21 cellular contexts compared by ENCODE assay signal in the genomic region with DNA sequence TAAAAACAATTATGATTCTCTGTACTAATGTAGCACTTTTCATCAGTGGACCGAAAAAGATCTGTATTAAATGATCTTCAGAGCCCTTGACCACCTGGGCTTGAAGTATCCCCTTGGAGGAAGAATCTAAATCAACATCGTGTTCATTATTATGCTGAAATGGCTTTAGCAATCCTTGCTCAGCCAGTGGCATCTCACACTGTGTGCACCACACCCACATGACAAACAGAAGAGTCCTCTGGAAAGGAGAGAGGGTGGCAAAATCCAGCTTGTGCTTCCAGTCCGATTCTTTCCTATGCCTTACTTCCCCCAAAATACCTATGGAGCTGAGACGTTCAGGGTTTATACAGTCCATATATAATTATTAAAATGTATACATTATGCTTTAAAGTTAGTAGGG.
DNase-seq lines count a peak whose midpoint lies in the region; ATAC-seq and TF ChIP-seq lines count a peak whose summit lies in the region.
"Had no signal": no experiment of that assay in that cellular context is flagged by ENCODE, and none has a peak within 500 bp of the region (broad histone marks: within the 10 kb centered on the region; RNA-seq: fewer than 3 reads in every experiment).

No MANE protein-coding gene starts in this region.

- H3K4me1 ChIP-seq in left ventricle myocardium inferior (no peaks in the 10 kb centered on the region), mucosa of descending colon (ENCODE audit: low read depth) (no peaks in the 10 kb centered on the region), tibial nerve (peaks cover 0 to 16% (median 0%) of the 10 kb centered on the region in 4 donors)
- H3K4me1 ChIP-seq in CD8-positive, alpha-beta memory T cell (ENCODE audit: insufficient read depth, low read length) = no peaks in the 10 kb centered on the region
- H3K4me1 ChIP-seq: uterus had no signal

- peaks cover 7% of the 10 kb centered on the region for H3K27me3 ChIP-seq in left ventricle myocardium inferior (ENCODE audit: low read depth)
- H3K27me3 ChIP-seq in CD8-positive, alpha-beta memory T cell (ENCODE audit: insufficient read depth, low read length, poor library complexity, severe bottlenecking) = no peaks in the 10 kb centered on the region
- H3K27me3 ChIP-seq in tibial nerve = no peaks in the 10 kb centered on the region
- H3K27me3 ChIP-seq: uterus had no signal

- peaks cover 3 to 11% of the 10 kb centered on the region in 2 donors for H3K27me3 Mint-ChIP-seq in CD8-positive, alpha-beta memory T cell
- H3K27me3 Mint-ChIP-seq: activated CD8-positive, alpha-beta memory T cell treated with anti-CD3 and anti-CD28 coated beads, Interleukin-2, amount 10 ng/mL, durations not matched to agents 7 days and 5 days; CD4-positive, alpha-beta memory T cell had no signal

- TF ChIP-seq EP300 in tibial nerve (IDR thresholded peaks at IDR 0.05) = no peak

- POLR2A ChIA-PET in HEK293T (lab: Yijun Ruan, JAX) = no interaction called here
- POLR2A ChIA-PET in CD8-positive, alpha-beta memory T cell (lab: Charles Lee) = no interaction called here

- TF ChIP-seq CTCF in left ventricle myocardium inferior (IDR thresholded peaks at IDR 0.05; ENCODE audit: borderline replicate concordance) (no peak), mucosa of descending colon (IDR thresholded peaks at IDR 0.05) (no peak), tibial nerve (IDR thresholded peaks at IDR 0.05) (no peak)

- no peak overlapping the region for H3K4me3 Mint-ChIP-seq in CD8-positive, alpha-beta memory T cell
- H3K4me3 Mint-ChIP-seq: activated CD8-positive, alpha-beta memory T cell treated with anti-CD3 and anti-CD28 coated beads, Interleukin-2, amount 10 ng/mL, durations not matched to agents 7 days and 5 days; brain; natural killer cell treated with Interleukin-12 subunit alpha and Interleukin-12 subunit beta and Interleukin-15 and Interleukin-18, amount 100 ng/mL, for 72 hours had no signal

- H3K9me3 ChIP-seq in left ventricle myocardium inferior (replicated peaks) (no peaks in the 10 kb centered on the region), mucosa of descending colon (no peaks in the 10 kb centered on the region), tibial nerve (peaks cover 0 to 5% (median 0%) of the 10 kb centered on the region in 4 donors)
- no peaks in the 10 kb centered on the region for H3K9me3 ChIP-seq in CD8-positive, alpha-beta memory T cell (ENCODE audit: low read length)
- H3K9me3 ChIP-seq: uterus had no signal

- no peak overlapping the region for H3K27ac Mint-ChIP-seq in CD8-positive, alpha-beta memory T cell
- H3K27ac Mint-ChIP-seq: activated CD8-positive, alpha-beta memory T cell treated with anti-CD3 and anti-CD28 coated beads, Interleukin-2, amount 10 ng/mL, durations not matched to agents 7 days and 5 days; activated T-helper 2 cell treated with anti-CD3 and anti-CD28 coated beads, Interferon-gamma antibody, Interleukin-2, Interleukin-4, amounts not matched to agents 10 μg/mL and 5 μg/mL and 100 μg/mL, durations not matched to agents 14 hours and 24 hours and 36 hours; CD4-positive, alpha-beta memory T cell had no signal

- H3K4me1 Mint-ChIP-seq in CD8-positive, alpha-beta memory T cell = no peaks in the 10 kb centered on the region
- H3K4me1 Mint-ChIP-seq: activated CD8-positive, alpha-beta memory T cell treated with anti-CD3 and anti-CD28 coated beads, Interleukin-2, amount 10 ng/mL, durations not matched to agents 7 days and 5 days; CD4-positive, alpha-beta memory T cell had no signal

- H3K4me3 ChIP-seq in left ventricle myocardium inferior = no peak overlapping the region
- H3K4me3 ChIP-seq in mucosa of descending colon = no peak overlapping the region
- H3K4me3 ChIP-seq in CD8-positive, alpha-beta memory T cell (ENCODE audit: low read length) = no peak overlapping the region
- no peak overlapping the region for H3K4me3 ChIP-seq in tibial nerve
- H3K4me3 ChIP-seq: K562, uterus had no signal

- H3K9me3 Mint-ChIP-seq in CD8-positive, alpha-beta memory T cell = no peaks in the 10 kb centered on the region
- H3K9me3 Mint-ChIP-seq: natural killer cell treated with Interleukin-12 subunit alpha and Interleukin-12 subunit beta and Interleukin-15 and Interleukin-18, amount 100 ng/mL, for 72 hours had no signal

- CTCF ChIA-PET in HEK293T (lab: Yijun Ruan, JAX) = no interaction called here
- CTCF ChIA-PET in CD8-positive, alpha-beta memory T cell (lab: Charles Lee) = no interaction called here

- DNase-seq in left ventricle myocardium inferior = no peak
- DNase-seq in left ventricle myocardium superior = no peak
- DNase-seq in NCI-H748 treated with DMSO at 0.1 percent for 48 hours (lab: John Stamatoyannopoulos, UW) = peak; percentile 90
- peak in 1 of 3 donors; percentile 14 for DNase-seq in mucosa of descending colon
- DNase-seq in HEK293T (ENCODE audit: extremely low spot score) = no peak
- DNase-seq in CD8-positive, alpha-beta memory T cell = no peak
- DNase-seq in tibial nerve (ENCODE audit: low spot score in 2 of 2) = no peak
- DNase-seq in cortex of kidney (lab: John Stamatoyannopoulos, UW) = no peak
- DNase-seq: activated CD4-positive, alpha-beta T cell treated with anti-CD3 and anti-CD28 coated beads for 4 hours; activated CD8-positive, alpha-beta memory T cell treated with anti-CD3 and anti-CD28 coated beads, Interleukin-2, amount 10 ng/mL, durations not matched to agents 7 days and 5 days; CD4-positive, alpha-beta memory T cell; hypothalamus; MV-4-11; NCI-H446 treated with DMSO at 0.1 percent for 48 hours; stimulated activated CD4-positive, alpha-beta T cell treated with anti-CD3 and anti-CD28 coated beads, Interleukin-12 subunit alpha, Interleukin-12 subunit beta, amount 100 ng/mL, for 4 hours; substantia nigra; uterus had no signal

- 79 to 80% methylated on average over 4 of the region's 4 CpGs for WGBS in tibial nerve, 2 donors

- H3K36me3 ChIP-seq in left ventricle myocardium inferior (no peaks in the 10 kb centered on the region), mucosa of descending colon (ENCODE audit: low read depth) (no peaks in the 10 kb centered on the region), tibial nerve (no peaks in the 10 kb centered on the region)
- no peaks in the 10 kb centered on the region for H3K36me3 ChIP-seq in CD8-positive, alpha-beta memory T cell (ENCODE audit: insufficient read depth, low read length)
- H3K36me3 ChIP-seq: uterus had no signal

- H3K27ac ChIP-seq in left ventricle myocardium inferior (replicated peaks) (peak overlapping the region; percentile 72), tibial nerve (peak overlapping the region in 1 of 4 donors; percentile 73)
- no peak overlapping the region for H3K27ac ChIP-seq in CD8-positive, alpha-beta memory T cell (ENCODE audit: low read depth, low read length)
- H3K27ac ChIP-seq: uterus had no signal

- ATAC-seq in left ventricle myocardium superior = no peak
- peak; percentile 51 for ATAC-seq in mucosa of descending colon
- ATAC-seq: activated CD8-positive, alpha-beta memory T cell treated with anti-CD3 and anti-CD28 coated beads, Interleukin-2, amount 10 ng/mL, durations not matched to agents 7 days and 5 days; natural killer cell treated with Interleukin-12 subunit alpha and Interleukin-12 subunit beta and Interleukin-15 and Interleukin-18, amount 100 ng/mL, for 72 hours had no signal

- peaks cover 0 to 4% (median 0%) of the 10 kb centered on the region in 3 donors for H3K36me3 Mint-ChIP-seq in CD8-positive, alpha-beta memory T cell
- H3K36me3 Mint-ChIP-seq: activated CD8-positive, alpha-beta memory T cell treated with anti-CD3 and anti-CD28 coated beads, Interleukin-2, amount 10 ng/mL, durations not matched to agents 7 days and 5 days; brain; CD4-positive, alpha-beta memory T cell; natural killer cell treated with Interleukin-12 subunit alpha and Interleukin-12 subunit beta and Interleukin-15 and Interleukin-18, amount 100 ng/mL, for 72 hours had no signal

- TF ChIP-seq POLR2A in tibial nerve (IDR thresholded peaks at IDR 0.05) = no peak

- intact Hi-C loops in left ventricle myocardium inferior (cut with micrococcal nuclease) = no loop called here
- intact Hi-C loops in left ventricle myocardium superior (cut with micrococcal nuclease) = no loop called here
- intact Hi-C loops in mucosa of descending colon (cut with DNase I, micrococcal nuclease) = no loop called here

TF ChIP-seq in HEK293T, 16 proteins besides CTCF, POLR2A, EP300 and RAD21:
- TF ChIP-seq ARNT (IDR thresholded peaks at IDR 0.05) = no peak
- TF ChIP-seq ELF4 (IDR thresholded peaks at IDR 0.05) = no peak
- TF ChIP-seq CTBP1 (IDR thresholded peaks at IDR 0.05; ENCODE audit: borderline replicate concordance) = no peak
- no peak for TF ChIP-seq FOXA1 (IDR thresholded peaks at IDR 0.05)
- TF ChIP-seq SUZ12 (IDR thresholded peaks at IDR 0.05) = no peak
- TF ChIP-seq L3MBTL2 (conservative IDR thresholded peaks at IDR 0.05) = no peak
- TF ChIP-seq, protein P1, sequence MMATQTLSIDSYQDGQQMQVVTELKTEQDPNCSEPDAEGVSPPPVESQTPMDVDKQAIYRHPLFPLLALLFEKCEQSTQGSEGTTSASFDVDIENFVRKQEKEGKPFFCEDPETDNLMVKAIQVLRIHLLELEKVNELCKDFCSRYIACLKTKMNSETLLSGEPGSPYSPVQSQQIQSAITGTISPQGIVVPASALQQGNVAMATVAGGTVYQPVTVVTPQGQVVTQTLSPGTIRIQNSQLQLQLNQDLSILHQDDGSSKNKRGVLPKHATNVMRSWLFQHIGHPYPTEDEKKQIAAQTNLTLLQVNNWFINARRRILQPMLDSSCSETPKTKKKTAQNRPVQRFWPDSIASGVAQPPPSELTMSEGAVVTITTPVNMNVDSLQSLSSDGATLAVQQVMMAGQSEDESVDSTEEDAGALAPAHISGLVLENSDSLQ (IDR thresholded peaks at IDR 0.05) = no peak
- TF ChIP-seq TARDBP (IDR thresholded peaks at IDR 0.05) = no peak
- TF ChIP-seq HDGF (IDR thresholded peaks at IDR 0.05; ENCODE audit: borderline replicate concordance) = no peak
- no peak for TF ChIP-seq FOXM1 (IDR thresholded peaks at IDR 0.05; ENCODE audit: borderline replicate concordance)
- TF ChIP-seq ZNF384 (IDR thresholded peaks at IDR 0.05) = no peak
- TF ChIP-seq FOXK2 (IDR thresholded peaks at IDR 0.05) = no peak
- no peak for TF ChIP-seq SP1 (IDR thresholded peaks at IDR 0.05)
- TF ChIP-seq LEF1 (IDR thresholded peaks at IDR 0.05; ENCODE audit: borderline replicate concordance) = no peak
- no peak for TF ChIP-seq BHLHE40 (IDR thresholded peaks at IDR 0.05; ENCODE audit: borderline replicate concordance)
- no peak for TF ChIP-seq NFRKB (IDR thresholded peaks at IDR 0.05)
